Comparison of ENCODE assay signal across 1 cellular context in genomic region chr1:186967659-186968394, GRCh38.
A peak's percentile ranks its signal among the peaks of the same experiment; 100 is the strongest.
TF ChIP-seq lines count a peak whose summit lies in the region.

No MANE protein-coding gene starts in this region.

TF ChIP-seq in SK-N-SH, 30 proteins besides CTCF, POLR2A, EP300 and RAD21 (continued from another document):
- TF ChIP-seq TEAD4 (IDR thresholded peaks at IDR 0.05; ENCODE audit: borderline replicate concordance, insufficient read depth) (peak; percentile 46; the same call in 1 of the 2 replicates), FOXM1 (IDR thresholded peaks at IDR 0.05; ENCODE audit: low read depth) (no peak), RFX5 (IDR thresholded peaks at IDR 0.05; ENCODE audit: low read length) (no peak), GABPA (IDR thresholded peaks at IDR 0.05; ENCODE audit: low read depth) (no peak), EZH2phosphoT487 (IDR thresholded peaks at IDR 0.05; ENCODE audit: borderline replicate concordance, low read depth) (no peak), ELF1 (IDR thresholded peaks at IDR 0.05) (no peak), CHD2 (IDR thresholded peaks at IDR 0.05; ENCODE audit: low read length, partially characterized antibody) (no peak), SMC3 (IDR thresholded peaks at IDR 0.05; ENCODE audit: low read depth, low read length) (no peak), USF2 (IDR thresholded peaks at IDR 0.05; ENCODE audit: borderline replicate concordance, low read depth, low read length) (no peak), MEF2A (IDR thresholded peaks at IDR 0.05; ENCODE audit: borderline replicate concordance, low read depth) (no peak), TAF1 (IDR thresholded peaks at IDR 0.05; ENCODE audit: borderline replicate concordance, low read depth, low read length) (no peak)
- TF ChIP-seq, protein P1, sequence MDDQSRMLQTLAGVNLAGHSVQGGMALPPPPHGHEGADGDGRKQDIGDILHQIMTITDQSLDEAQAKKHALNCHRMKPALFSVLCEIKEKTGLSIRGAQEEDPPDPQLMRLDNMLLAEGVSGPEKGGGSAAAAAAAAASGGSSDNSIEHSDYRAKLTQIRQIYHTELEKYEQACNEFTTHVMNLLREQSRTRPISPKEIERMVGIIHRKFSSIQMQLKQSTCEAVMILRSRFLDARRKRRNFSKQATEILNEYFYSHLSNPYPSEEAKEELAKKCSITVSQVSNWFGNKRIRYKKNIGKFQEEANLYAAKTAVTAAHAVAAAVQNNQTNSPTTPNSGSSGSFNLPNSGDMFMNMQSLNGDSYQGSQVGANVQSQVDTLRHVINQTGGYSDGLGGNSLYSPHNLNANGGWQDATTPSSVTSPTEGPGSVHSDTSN (IDR thresholded peaks at IDR 0.05): peak; percentile 83
- TF ChIP-seq, protein P2, sequence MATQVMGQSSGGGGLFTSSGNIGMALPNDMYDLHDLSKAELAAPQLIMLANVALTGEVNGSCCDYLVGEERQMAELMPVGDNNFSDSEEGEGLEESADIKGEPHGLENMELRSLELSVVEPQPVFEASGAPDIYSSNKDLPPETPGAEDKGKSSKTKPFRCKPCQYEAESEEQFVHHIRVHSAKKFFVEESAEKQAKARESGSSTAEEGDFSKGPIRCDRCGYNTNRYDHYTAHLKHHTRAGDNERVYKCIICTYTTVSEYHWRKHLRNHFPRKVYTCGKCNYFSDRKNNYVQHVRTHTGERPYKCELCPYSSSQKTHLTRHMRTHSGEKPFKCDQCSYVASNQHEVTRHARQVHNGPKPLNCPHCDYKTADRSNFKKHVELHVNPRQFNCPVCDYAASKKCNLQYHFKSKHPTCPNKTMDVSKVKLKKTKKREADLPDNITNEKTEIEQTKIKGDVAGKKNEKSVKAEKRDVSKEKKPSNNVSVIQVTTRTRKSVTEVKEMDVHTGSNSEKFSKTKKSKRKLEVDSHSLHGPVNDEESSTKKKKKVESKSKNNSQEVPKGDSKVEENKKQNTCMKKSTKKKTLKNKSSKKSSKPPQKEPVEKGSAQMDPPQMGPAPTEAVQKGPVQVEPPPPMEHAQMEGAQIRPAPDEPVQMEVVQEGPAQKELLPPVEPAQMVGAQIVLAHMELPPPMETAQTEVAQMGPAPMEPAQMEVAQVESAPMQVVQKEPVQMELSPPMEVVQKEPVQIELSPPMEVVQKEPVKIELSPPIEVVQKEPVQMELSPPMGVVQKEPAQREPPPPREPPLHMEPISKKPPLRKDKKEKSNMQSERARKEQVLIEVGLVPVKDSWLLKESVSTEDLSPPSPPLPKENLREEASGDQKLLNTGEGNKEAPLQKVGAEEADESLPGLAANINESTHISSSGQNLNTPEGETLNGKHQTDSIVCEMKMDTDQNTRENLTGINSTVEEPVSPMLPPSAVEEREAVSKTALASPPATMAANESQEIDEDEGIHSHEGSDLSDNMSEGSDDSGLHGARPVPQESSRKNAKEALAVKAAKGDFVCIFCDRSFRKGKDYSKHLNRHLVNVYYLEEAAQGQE (IDR thresholded peaks at IDR 0.05; ENCODE audit: low read depth, low read length): no peak
TF ChIP-seq in SK-N-SH: peak in this region for 7.
